In genomic region chr2:172012688-172013358, GRCh38 we compare ENCODE assay signal across 16 cellular contexts. TPM values are rescaled to one million over a fixed set of nuclear protein-coding genes. Genes with fewer than 3 reads are reported as not detected.
DNase-seq lines count a peak whose midpoint lies in the region; ATAC-seq, FAIRE-seq and TF ChIP-seq lines count a peak whose summit lies in the region.
"Had no signal": no experiment of that assay in that cellular context is flagged by ENCODE, and none has a peak within 500 bp of the region (broad histone marks: within the 10 kb centered on the region; RNA-seq: fewer than 3 reads in every experiment).

No MANE protein-coding gene starts in this region.

- intact Hi-C loops in activated CD4-positive, alpha-beta T cell treated with anti-CD3 and anti-CD28 coated beads for 36 hours (cut with DNase I, micrococcal nuclease): no loop called here

- no peaks in the 10 kb centered on the region for H3K36me3 ChIP-seq in trophoblast cell (ENCODE audit: control insufficient read depth in 1 of 2, insufficient read depth in 2 of 2, low read length in 2 of 2)
- H3K36me3 ChIP-seq: sigmoid colon, suprapubic skin had no signal

- no peak overlapping the region for H4K8ac ChIP-seq in trophoblast cell (ENCODE audit: low read depth, low read length)

- CTCF ChIA-PET in activated CD4-positive, alpha-beta T cell treated with anti-CD3 and anti-CD28 coated beads for 36 hours (lab: Charles Lee): interaction anchor here (0.7 to 1.1 kb wide), 2 partner anchors 8 to 74 kb away, joined by 3 read pairs; no protein-coding TSS in a partner anchor

- no peak overlapping the region for H3K4ac ChIP-seq in trophoblast cell (ENCODE audit: low read depth, low read length)

- POLR2A ChIA-PET in activated CD4-positive, alpha-beta T cell treated with anti-CD3 and anti-CD28 coated beads for 36 hours (lab: Charles Lee): no interaction called here

- no peak overlapping the region for H3K4me2 ChIP-seq in trophoblast cell (ENCODE audit: low read length)

- no peak overlapping the region for H3K23ac ChIP-seq in trophoblast cell (ENCODE audit: low read length)

- no peak overlapping the region for H3K27ac Mint-ChIP-seq in activated CD4-positive, alpha-beta T cell treated with anti-CD3 and anti-CD28 coated beads for 36 hours

- H3K4me1 Mint-ChIP-seq in activated CD4-positive, alpha-beta T cell treated with anti-CD3 and anti-CD28 coated beads for 36 hours: peaks cover 13% of the 10 kb centered on the region

- no peak for FAIRE-seq in GM12892 (lab: Jason Lieb, UNC)

- no peaks in the 10 kb centered on the region for H3K27me3 ChIP-seq in trophoblast cell (ENCODE audit: insufficient read depth, low read length)
- H3K27me3 ChIP-seq: sigmoid colon, suprapubic skin had no signal

- no CpG with 5 or more reads among the region's 9 CpGs for WGBS in trophoblast cell (ENCODE audit: extremely low coverage, insufficient coverage, insufficient read length)

- no peak overlapping the region for H3K4me3 ChIP-seq in trophoblast cell (ENCODE audit: low read depth, low read length)
- H3K4me3 ChIP-seq: sigmoid colon, suprapubic skin had no signal

- H3K9me3 ChIP-seq in trophoblast cell (ENCODE audit: insufficient read depth, low read depth, low read length): no peaks in the 10 kb centered on the region
- H3K9me3 ChIP-seq: sigmoid colon, suprapubic skin had no signal

- H4K12ac ChIP-seq in trophoblast cell (ENCODE audit: low read depth, low read length): no peak overlapping the region

- H3K9ac ChIP-seq in trophoblast cell (ENCODE audit: low read length): no peak overlapping the region

- H3K79me1 ChIP-seq in trophoblast cell (ENCODE audit: low read length): no peaks in the 10 kb centered on the region

- ATAC-seq in GM18870 (IDR thresholded peaks at IDR 0.05; ENCODE audit: unreplicated experiment) (peak; percentile 7), GM19328 (IDR thresholded peaks at IDR 0.05; ENCODE audit: unreplicated experiment) (no peak)
- no peak for ATAC-seq in activated CD4-positive, alpha-beta T cell treated with anti-CD3 and anti-CD28 coated beads for 36 hours
- ATAC-seq: esophagus mucosa, Panc1 had no signal

- no peak for TF ChIP-seq POLR2A in GM12892 (IDR thresholded peaks at IDR 0.05; ENCODE audit: low read depth, low read length)

- H3K79me2 ChIP-seq in trophoblast cell (ENCODE audit: control insufficient read depth, insufficient read depth, low read length, poor library complexity): no peaks in the 10 kb centered on the region

- DNase-seq in NCI-H2196 (lab: John Stamatoyannopoulos, UW; ENCODE audit: unreplicated experiment): peak; percentile 44
- peak; percentile 89 for DNase-seq in cerebellar cortex (ENCODE audit: low spot score)
- DNase-seq in trophoblast cell: no peak
- DNase-seq in activated T-cell treated with anti-CD3 and anti-CD28 coated beads, Interleukin-2, amount 50 U/mL, for 48 hours: no peak
- DNase-seq in activated CD4-positive, alpha-beta T cell treated with anti-CD3 and anti-CD28 coated beads for 36 hours: no peak
- DNase-seq in GM12892 (ENCODE audit: insufficient read length): no peak
- DNase-seq: activated gamma-delta T cell treated with Interleukin-2 at 50 U/mL for 16 hours; CD4-positive, alpha-beta memory T cell; central memory CD4-positive, alpha-beta T cell; NCI-H1694 treated with DMSO at 0.1 percent for 48 hours; sigmoid colon had no signal

- no peaks in the 10 kb centered on the region for H3K27me3 Mint-ChIP-seq in activated CD4-positive, alpha-beta T cell treated with anti-CD3 and anti-CD28 coated beads for 36 hours
- H3K27me3 Mint-ChIP-seq: CD4-positive, alpha-beta memory T cell had no signal

- H2BK120ac ChIP-seq in trophoblast cell (ENCODE audit: insufficient read depth, low read length, poor library complexity): no peak overlapping the region

- H3K36me3 Mint-ChIP-seq in activated CD4-positive, alpha-beta T cell treated with anti-CD3 and anti-CD28 coated beads for 36 hours (ENCODE audit: low read depth): peaks cover 5% of the 10 kb centered on the region

- H3K14ac ChIP-seq in trophoblast cell (ENCODE audit: low read length): peak overlapping the region; percentile 45

- peaks cover 2% of the 10 kb centered on the region in 2 experiments for H3K4me1 ChIP-seq in trophoblast cell (ENCODE audit: control insufficient read depth in 1 of 2, insufficient read depth in 2 of 2, low read length in 2 of 2)
- H3K4me1 ChIP-seq: sigmoid colon, suprapubic skin had no signal

- H2AK5ac ChIP-seq in trophoblast cell (ENCODE audit: low read length): no peak overlapping the region

- no peak overlapping the region for H2AFZ ChIP-seq in trophoblast cell (ENCODE audit: insufficient read depth, low read length, poor library complexity)

- no peak overlapping the region for H2BK5ac ChIP-seq in trophoblast cell (ENCODE audit: low read depth, low read length, poor library complexity)

- H3K4me3 Mint-ChIP-seq in activated CD4-positive, alpha-beta T cell treated with anti-CD3 and anti-CD28 coated beads for 36 hours: no peak overlapping the region

- no peak overlapping the region for H4K91ac ChIP-seq in trophoblast cell (ENCODE audit: low read depth, low read length)

- no peaks in the 10 kb centered on the region for H3K9me3 Mint-ChIP-seq in activated CD4-positive, alpha-beta T cell treated with anti-CD3 and anti-CD28 coated beads for 36 hours (ENCODE audit: low read depth)
- H3K9me3 Mint-ChIP-seq: CD4-positive, alpha-beta memory T cell had no signal

- H2BK12ac ChIP-seq in trophoblast cell (ENCODE audit: low read length): peak overlapping the region; percentile 66

- no peak overlapping the region for H3K27ac ChIP-seq in trophoblast cell (ENCODE audit: low read depth, low read length)
- H3K27ac ChIP-seq: sigmoid colon, suprapubic skin had no signal

- no peak overlapping the region for H3K18ac ChIP-seq in trophoblast cell (ENCODE audit: low read length)

RNA-seq across cellular contexts. Expression of gene METAP1D, which starts 13.1 kb away (rescaled TPM):
- 5.9 and 8.2 TPM in 2 replicates for polyA plus RNA-seq in trophoblast cell (2013)
- 1 to 10 TPM; 5.3 to 6.0 TPM for total RNA-seq in activated CD4-positive, alpha-beta T cell treated with anti-CD3 and anti-CD28 coated beads for 36 hours
- polyA plus RNA-seq in GM12892 (2012; ENCODE audit: missing spikeins): 8.8 TPM

Comparison
In these comparisons a context has a peak if more than half of its experiments do, and no peak if none do; other contexts are left out.
1. DNase-seq: peak in NCI-H2196 (single experiment) and cerebellar cortex (single experiment); none in trophoblast cell (0 of 2), activated T-cell treated with anti-CD3 and anti-CD28 coated beads, Interleukin-2, amount 50 U/mL, for 48 hours (0 of 2), activated CD4-positive, alpha-beta T cell treated with anti-CD3 and anti-CD28 coated beads for 36 hours (single experiment) and GM12892 (single experiment).